ENCODE assay signal across 8 cellular contexts in the genomic region with DNA sequence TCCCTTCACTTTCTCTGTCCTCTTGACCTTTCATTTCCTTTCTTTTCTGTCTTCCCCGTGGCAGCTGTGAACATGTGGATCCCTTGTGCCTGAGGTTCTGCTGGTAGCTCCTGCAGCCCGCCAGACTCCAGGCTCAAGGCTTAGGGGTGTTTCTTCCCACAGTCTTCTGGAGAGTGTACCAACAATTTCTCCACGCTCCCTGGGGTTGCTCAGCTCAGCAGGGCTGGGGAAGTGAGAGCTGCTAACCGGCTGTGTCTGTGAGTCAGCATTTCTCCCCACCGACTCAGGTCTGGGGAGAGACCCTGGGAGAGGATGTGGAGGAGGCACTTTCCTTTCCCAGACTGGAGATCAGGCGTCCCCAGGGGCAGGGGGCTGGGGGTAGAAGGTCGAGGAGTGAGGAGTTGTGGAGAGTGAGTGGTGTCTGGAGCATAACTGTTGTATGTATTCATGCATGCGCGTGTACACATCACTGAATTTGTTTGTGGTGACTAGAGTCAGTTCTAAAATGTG.
A peak's percentile ranks its signal among the peaks of the same experiment; 100 is the strongest.
DNase-seq lines count a peak whose midpoint lies in the region; ATAC-seq and TF ChIP-seq lines count a peak whose summit lies in the region.

No MANE protein-coding gene starts in this region.

- no peaks in the 10 kb centered on the region for H3K36me3 ChIP-seq in HCT116 (ENCODE audit: control insufficient read depth in 1 of 2, insufficient read depth in 2 of 2, low read length in 2 of 2)
- H3K36me3 ChIP-seq in SJSA1, result no peaks in the 10 kb centered on the region

- no peak for TF ChIP-seq CTCF in AG09309 (IDR thresholded peaks at IDR 0.05; ENCODE audit: control insufficient read depth, insufficient read depth, low read depth, low read length, missing control alignments)
- no peak for TF ChIP-seq CTCF in HCT116 (IDR thresholded peaks at IDR 0.05 in 2 of 3, conservative IDR thresholded peaks at IDR 0.05 in 1 of 3; ENCODE audit: borderline replicate concordance in 1 of 3, insufficient read depth in 1 of 3, low read depth in 2 of 3, low read length in 2 of 3)
- no peak for TF ChIP-seq CTCF in fibroblast of mammary gland (conservative IDR thresholded peaks at IDR 0.05; ENCODE audit: control insufficient read depth, insufficient read depth, low read depth, low read length)
- no peak for TF ChIP-seq CTCF in nephron (IDR thresholded peaks at IDR 0.05; ENCODE audit: unreplicated experiment in 3 of 3)

- H3K9me3 ChIP-seq in HCT116 (ENCODE audit: control insufficient read depth in 1 of 2, insufficient read depth in 1 of 2, low read depth in 1 of 2, low read length in 2 of 2), result no peaks in the 10 kb centered on the region; a peak in 1 of 4 replicates
- H3K9me3 ChIP-seq in SJSA1 (replicated peaks), result no peaks in the 10 kb centered on the region

- TF ChIP-seq RAD21 in HCT116 (IDR thresholded peaks at IDR 0.05; ENCODE audit: low read depth), result no peak

- H3K4me1 Mint-ChIP-seq in nephron, result peaks cover 20% of the 10 kb centered on the region

- POLR2A ChIA-PET in HCT116 (lab: Charles Lee), result no interaction called here

- ATAC-seq in HCT116 (peak; percentile 89), GM21576 (IDR thresholded peaks at IDR 0.05; ENCODE audit: unreplicated experiment) (no peak)

- H3K27ac ChIP-seq in HCT116 (ENCODE audit: low read depth, low read length) (peak overlapping the region; percentile 55), SJSA1 (peak overlapping the region; percentile 24; the same call in 1 of the 2 replicates)

- RAD21 ChIA-PET in HCT116 (lab: Charles Lee; ENCODE audit: low non-redundant PET in 1 of 2, low total read pairs in 2 of 2, uncharacterized antibody in 2 of 2, unreplicated experiment in 2 of 2), result no interaction called here

- CTCF ChIA-PET in HCT116 (lab: Charles Lee), result interaction anchor here (1.1 kb wide), 1 partner anchor 212 kb away, joined by 3 read pairs; the partner anchor contains the start of gene TRIM13

- H2AFZ ChIP-seq in HCT116 (ENCODE audit: low read depth, low read length, poor library complexity, severe bottlenecking), result peak overlapping the region; percentile 79

- peak; percentile 49 for DNase-seq in AG09309 (ENCODE audit: low read depth)
- no peak for DNase-seq in HCT116 (ENCODE audit: low read depth, low spot score)
- peak; percentile 46 to 50 for DNase-seq in SJSA1 (ENCODE audit: low read depth in 1 of 2, low spot score in 2 of 2)
- DNase-seq in fibroblast of mammary gland (ENCODE audit: low read depth), result peak; percentile 97
- DNase-seq in activated T-cell treated with anti-CD3 and anti-CD28 coated beads, Interleukin-2, amount 50 U/mL, for 48 hours, result no peak
- no peak for DNase-seq in NCI-H1436 (lab: John Stamatoyannopoulos, UW)

- TF ChIP-seq POLR2A in HCT116 (IDR thresholded peaks at IDR 0.05; ENCODE audit: borderline replicate concordance, extremely low read depth, insufficient read depth, insufficient read length), result no peak

- H3K36me3 Mint-ChIP-seq in nephron (ENCODE audit: low read depth), result peaks cover 19% of the 10 kb centered on the region

- H3K4me3 Mint-ChIP-seq in nephron, result peak overlapping the region; percentile 18 to 62 (median 55)

- H3K4me2 ChIP-seq in HCT116 (ENCODE audit: low read length), result peak overlapping the region; percentile 84

- peak overlapping the region; percentile 75 to 94 (median 85) for H3K27ac Mint-ChIP-seq in nephron

- H3K9ac ChIP-seq in HCT116 (ENCODE audit: low read length), result peak overlapping the region; percentile 64

- H3K4me1 ChIP-seq in HCT116 (ENCODE audit: control insufficient read depth in 1 of 2, insufficient read depth in 2 of 2, low read length in 2 of 2) (peaks cover 23 to 45% of the 10 kb centered on the region in 2 experiments), SJSA1 (replicated peaks) (peaks cover 12% of the 10 kb centered on the region)

- intact Hi-C loops in HCT116 (cut with micrococcal nuclease), result loop anchor here (5.0 kb wide), 1 partner anchor 127 kb away; no protein-coding TSS in a partner anchor

- no peaks in the 10 kb centered on the region for H4K20me1 ChIP-seq in HCT116 (ENCODE audit: insufficient read depth)

- no peaks in the 10 kb centered on the region for H3K9me2 ChIP-seq in HCT116 (ENCODE audit: insufficient read depth)

- BruUV-seq in HCT116 (replicated peaks; lab: Mats Ljungman, UMichigan), result no TSS peak

- H3K4me3 ChIP-seq in AG09309 (ENCODE audit: control insufficient read depth, low read depth, low read length), result peak overlapping the region; percentile 35
- peak overlapping the region; percentile 19 to 53 for H3K4me3 ChIP-seq in HCT116 (replicated peaks in 1 of 2; ENCODE audit: low read depth in 1 of 2, low read length in 2 of 2)
- H3K4me3 ChIP-seq in SJSA1, result peak overlapping the region; percentile 13; the same call in 1 of the 2 replicates
- H3K4me3 ChIP-seq in fibroblast of mammary gland (ENCODE audit: control insufficient read depth, low read depth, low read length), result peak overlapping the region; percentile 37

- H3K27me3 ChIP-seq in HCT116 (ENCODE audit: insufficient read depth, low read length) (no peaks in the 10 kb centered on the region), SJSA1 (replicated peaks) (no peaks in the 10 kb centered on the region)

- peaks cover 3% of the 10 kb centered on the region; the same call in 1 of the 2 replicates for H3K79me2 ChIP-seq in HCT116 (ENCODE audit: insufficient read depth, low read length)

- peaks cover 16% of the 10 kb centered on the region for H3K9me3 Mint-ChIP-seq in nephron

- no peaks in the 10 kb centered on the region for H3K27me3 Mint-ChIP-seq in nephron (ENCODE audit: low read depth)

TF ChIP-seq in HCT116, 20 proteins besides CTCF, POLR2A, EP300 and RAD21:
- peak; percentile 16; the same call in 1 of the 2 replicates for TF ChIP-seq MAX (IDR thresholded peaks at IDR 0.05)
- TF ChIP-seq CEBPB (IDR thresholded peaks at IDR 0.05; ENCODE audit: low read depth), result no peak
- TF ChIP-seq ATF3 (IDR thresholded peaks at IDR 0.05), result no peak
- TF ChIP-seq ZFX (IDR thresholded peaks at IDR 0.05), result no peak
TF ChIP-seq in HCT116: peak in this region for 1.

Comparison
In these comparisons a context has a peak if more than half of its experiments do, and no peak if none do; other contexts are left out.
1. DNase-seq: peak in AG09309 (single experiment), SJSA1 (2 of 2) and fibroblast of mammary gland (single experiment); none in HCT116 (single experiment), activated T-cell treated with anti-CD3 and anti-CD28 coated beads, Interleukin-2, amount 50 U/mL, for 48 hours (0 of 2) and NCI-H1436 (single experiment).
2. Peak in every context shown above with its lines, with median percentiles within 50 percentile points of each other: H3K4me3 ChIP-seq.